1 cellular context compared by ENCODE assay signal in the genomic region with DNA sequence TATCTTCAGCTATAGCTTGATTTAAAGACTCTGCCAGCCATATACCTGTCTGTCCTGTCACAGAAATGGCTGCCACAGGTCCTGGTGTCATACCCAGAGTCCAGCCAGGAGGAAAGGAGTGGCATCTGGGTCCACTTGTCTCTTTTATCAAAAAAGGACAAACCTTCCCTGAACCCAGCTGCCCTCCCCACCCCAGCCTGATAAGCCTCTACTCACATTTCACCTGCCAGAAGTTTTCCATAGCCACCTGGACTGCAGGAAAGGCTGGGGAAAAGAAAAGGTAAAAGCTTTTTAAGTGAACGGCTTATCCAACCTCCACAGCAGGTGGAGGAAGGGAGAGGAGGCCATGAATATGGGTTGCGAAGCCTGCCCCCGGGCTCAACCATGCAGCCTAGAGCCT.
TF ChIP-seq lines count a peak whose summit lies in the region.

No MANE protein-coding gene starts in this region.

TF ChIP-seq in GM23338, 12 proteins besides CTCF, POLR2A, EP300 and RAD21 (continued from another document):
- TF ChIP-seq, protein P1, sequence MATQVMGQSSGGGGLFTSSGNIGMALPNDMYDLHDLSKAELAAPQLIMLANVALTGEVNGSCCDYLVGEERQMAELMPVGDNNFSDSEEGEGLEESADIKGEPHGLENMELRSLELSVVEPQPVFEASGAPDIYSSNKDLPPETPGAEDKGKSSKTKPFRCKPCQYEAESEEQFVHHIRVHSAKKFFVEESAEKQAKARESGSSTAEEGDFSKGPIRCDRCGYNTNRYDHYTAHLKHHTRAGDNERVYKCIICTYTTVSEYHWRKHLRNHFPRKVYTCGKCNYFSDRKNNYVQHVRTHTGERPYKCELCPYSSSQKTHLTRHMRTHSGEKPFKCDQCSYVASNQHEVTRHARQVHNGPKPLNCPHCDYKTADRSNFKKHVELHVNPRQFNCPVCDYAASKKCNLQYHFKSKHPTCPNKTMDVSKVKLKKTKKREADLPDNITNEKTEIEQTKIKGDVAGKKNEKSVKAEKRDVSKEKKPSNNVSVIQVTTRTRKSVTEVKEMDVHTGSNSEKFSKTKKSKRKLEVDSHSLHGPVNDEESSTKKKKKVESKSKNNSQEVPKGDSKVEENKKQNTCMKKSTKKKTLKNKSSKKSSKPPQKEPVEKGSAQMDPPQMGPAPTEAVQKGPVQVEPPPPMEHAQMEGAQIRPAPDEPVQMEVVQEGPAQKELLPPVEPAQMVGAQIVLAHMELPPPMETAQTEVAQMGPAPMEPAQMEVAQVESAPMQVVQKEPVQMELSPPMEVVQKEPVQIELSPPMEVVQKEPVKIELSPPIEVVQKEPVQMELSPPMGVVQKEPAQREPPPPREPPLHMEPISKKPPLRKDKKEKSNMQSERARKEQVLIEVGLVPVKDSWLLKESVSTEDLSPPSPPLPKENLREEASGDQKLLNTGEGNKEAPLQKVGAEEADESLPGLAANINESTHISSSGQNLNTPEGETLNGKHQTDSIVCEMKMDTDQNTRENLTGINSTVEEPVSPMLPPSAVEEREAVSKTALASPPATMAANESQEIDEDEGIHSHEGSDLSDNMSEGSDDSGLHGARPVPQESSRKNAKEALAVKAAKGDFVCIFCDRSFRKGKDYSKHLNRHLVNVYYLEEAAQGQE (IDR thresholded peaks at IDR 0.05; ENCODE audit: unreplicated experiment), result no peak
- TF ChIP-seq ZNF114 (CRISPR knock-in tag; IDR thresholded peaks at IDR 0.05), result no peak
